Comparison of ENCODE assay signal across 8 cellular contexts in the genomic region with DNA sequence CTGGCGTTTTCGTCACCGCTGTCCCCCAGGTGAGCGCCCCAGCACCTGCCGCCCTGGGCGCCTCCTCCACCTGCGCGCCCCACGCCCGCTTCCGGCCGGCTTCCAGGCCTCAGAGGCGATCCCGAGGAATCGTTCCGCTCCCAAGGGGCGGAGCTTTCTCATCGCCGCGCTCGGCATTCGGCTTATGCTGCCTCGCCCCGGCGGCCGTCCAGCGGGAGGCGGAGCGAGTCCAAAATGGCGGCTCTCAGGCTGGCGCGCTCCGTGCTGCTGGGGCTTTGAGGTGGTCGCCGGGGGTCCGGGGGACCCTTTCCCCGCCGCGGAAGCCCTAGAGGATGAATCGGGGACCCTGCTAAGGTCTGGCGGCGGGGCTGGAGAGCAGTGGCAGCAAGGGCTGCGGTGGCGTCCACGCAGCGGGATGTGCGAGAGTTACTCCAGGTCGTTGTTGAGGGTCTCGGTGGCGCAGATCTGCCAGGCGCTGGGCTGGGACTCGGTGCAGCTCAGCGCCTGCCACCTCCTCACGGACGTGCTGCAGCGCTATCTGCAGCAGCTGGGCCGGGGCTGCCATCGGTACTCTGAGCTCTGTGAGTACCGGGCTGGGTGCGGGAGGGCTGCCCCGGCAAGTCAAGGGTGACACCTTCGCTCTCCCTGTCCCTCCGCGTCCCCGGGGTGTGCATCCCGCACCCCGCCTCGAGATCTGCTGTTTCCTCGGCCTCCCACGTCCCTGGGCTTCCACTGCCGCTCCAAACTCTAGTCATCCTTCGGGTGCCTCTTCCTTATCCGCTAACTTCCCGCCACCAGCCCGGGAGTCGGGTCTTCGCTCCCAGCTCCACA. TPM values are rescaled to one million over a fixed set of nuclear protein-coding genes. Genes with fewer than 3 reads are reported as not detected.
DNase-seq lines count a peak whose midpoint lies in the region; ATAC-seq and TF ChIP-seq lines count a peak whose summit lies in the region.

A gene with protein sequence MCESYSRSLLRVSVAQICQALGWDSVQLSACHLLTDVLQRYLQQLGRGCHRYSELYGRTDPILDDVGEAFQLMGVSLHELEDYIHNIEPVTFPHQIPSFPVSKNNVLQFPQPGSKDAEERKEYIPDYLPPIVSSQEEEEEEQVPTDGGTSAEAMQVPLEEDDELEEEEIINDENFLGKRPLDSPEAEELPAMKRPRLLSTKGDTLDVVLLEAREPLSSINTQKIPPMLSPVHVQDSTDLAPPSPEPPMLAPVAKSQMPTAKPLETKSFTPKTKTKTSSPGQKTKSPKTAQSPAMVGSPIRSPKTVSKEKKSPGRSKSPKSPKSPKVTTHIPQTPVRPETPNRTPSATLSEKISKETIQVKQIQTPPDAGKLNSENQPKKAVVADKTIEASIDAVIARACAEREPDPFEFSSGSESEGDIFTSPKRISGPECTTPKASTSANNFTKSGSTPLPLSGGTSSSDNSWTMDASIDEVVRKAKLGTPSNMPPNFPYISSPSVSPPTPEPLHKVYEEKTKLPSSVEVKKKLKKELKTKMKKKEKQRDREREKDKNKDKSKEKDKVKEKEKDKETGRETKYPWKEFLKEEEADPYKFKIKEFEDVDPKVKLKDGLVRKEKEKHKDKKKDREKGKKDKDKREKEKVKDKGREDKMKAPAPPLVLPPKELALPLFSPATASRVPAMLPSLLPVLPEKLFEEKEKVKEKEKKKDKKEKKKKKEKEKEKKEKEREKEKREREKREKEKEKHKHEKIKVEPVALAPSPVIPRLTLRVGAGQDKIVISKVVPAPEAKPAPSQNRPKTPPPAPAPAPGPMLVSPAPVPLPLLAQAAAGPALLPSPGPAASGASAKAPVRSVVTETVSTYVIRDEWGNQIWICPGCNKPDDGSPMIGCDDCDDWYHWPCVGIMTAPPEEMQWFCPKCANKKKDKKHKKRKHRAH (plus strand): TSS at position 211 of the 831 bp plus-strand sequence. CDS start 205 bp downstream, at position 416.

- peak within 1 kb of the TSS; percentile 41 for H3K14ac ChIP-seq in trophoblast cell (ENCODE audit: low read length)

- peaks cover 0 to 29% (median 6%) of the 10 kb centered on the region in 9 donors for H3K36me3 ChIP-seq in heart left ventricle
- H3K36me3 ChIP-seq in trophoblast cell (ENCODE audit: control insufficient read depth in 1 of 2, insufficient read depth in 2 of 2, low read length in 2 of 2): peaks cover 0 to 2% of the 10 kb centered on the region in 2 experiments
- H3K36me3 ChIP-seq in transverse colon: no peaks in the 10 kb centered on the region

- H3K4ac ChIP-seq in trophoblast cell (ENCODE audit: low read depth, low read length): peak within 1 kb of the TSS; percentile 47

- H3K4me3 ChIP-seq in heart left ventricle: peak within 1 kb of the TSS; percentile 84 to 99 (median 95)
- peak within 1 kb of the TSS; percentile 99 for H3K4me3 ChIP-seq in trophoblast cell (ENCODE audit: low read depth, low read length)
- peak within 1 kb of the TSS; percentile 77 to 98 (median 89) for H3K4me3 ChIP-seq in transverse colon

- H3K4me2 ChIP-seq in trophoblast cell (ENCODE audit: low read length): peak within 1 kb of the TSS; percentile 100

- peak within 1 kb of the TSS; percentile 8 for H2AK5ac ChIP-seq in trophoblast cell (ENCODE audit: low read length)

- peak within 1 kb of the TSS; percentile 65 for H4K91ac ChIP-seq in trophoblast cell (ENCODE audit: low read depth, low read length)

- H3K4me1 Mint-ChIP-seq in activated naive CD8-positive, alpha-beta T cell treated with anti-CD3 and anti-CD28 coated beads, Interleukin-2, amount 50 U/mL, for 24 hours: peaks cover 38% of the 10 kb centered on the region

- H2BK5ac ChIP-seq in trophoblast cell (ENCODE audit: low read depth, low read length, poor library complexity): no peak within 1 kb of the TSS

- no peak within 1 kb of the TSS for H2BK12ac ChIP-seq in trophoblast cell (ENCODE audit: low read length)

- peaks cover 4 to 29% (median 18%) of the 10 kb centered on the region in 12 donors for H3K4me1 ChIP-seq in heart left ventricle
- peaks cover 0 to 5% of the 10 kb centered on the region in 2 experiments for H3K4me1 ChIP-seq in trophoblast cell (ENCODE audit: control insufficient read depth in 1 of 2, insufficient read depth in 2 of 2, low read length in 2 of 2)
- H3K4me1 ChIP-seq in transverse colon: peaks cover 9 to 25% (median 11%) of the 10 kb centered on the region in 4 donors

- in situ Hi-C loops in GM13976 (cut with MboI; ENCODE audit: low sequenced_read_pairs, unreplicated experiment) (no loop called here), transverse colon (cut with MboI; ENCODE audit: low pct_ligation_motif_present in 1 of 4, low pct_unique_long_range_greater_than_20kb in 1 of 4, low sequenced_read_pairs in 3 of 4) (no loop called here)

- WGBS in heart left ventricle, 4 donors: 0 to 1% (median 0%) methylated on average over 38 to 77 of the region's 77 CpGs
- WGBS in trophoblast cell (ENCODE audit: extremely low coverage, insufficient coverage, insufficient read length): no CpG with 5 or more reads among the region's 77 CpGs
- 0 to 1% methylated on average over 2 to 51 of the region's 77 CpGs for WGBS in transverse colon (ENCODE audit: low coverage in 1 of 2), 2 donors

- H4K8ac ChIP-seq in trophoblast cell (ENCODE audit: low read depth, low read length): peak within 1 kb of the TSS; percentile 92

- H3K27me3 Mint-ChIP-seq in activated naive CD8-positive, alpha-beta T cell treated with anti-CD3 and anti-CD28 coated beads, Interleukin-2, amount 50 U/mL, for 24 hours: no peaks in the 10 kb centered on the region

- H3K27me3 ChIP-seq in heart left ventricle: no peaks in the 10 kb centered on the region
- peaks cover 3% of the 10 kb centered on the region for H3K27me3 ChIP-seq in trophoblast cell (ENCODE audit: insufficient read depth, low read length)
- no peaks in the 10 kb centered on the region for H3K27me3 ChIP-seq in transverse colon

- peaks cover 7% of the 10 kb centered on the region for H3K79me2 ChIP-seq in trophoblast cell (ENCODE audit: control insufficient read depth, insufficient read depth, low read length, poor library complexity)

- peak within 1 kb of the TSS; percentile 91 for H3K18ac ChIP-seq in trophoblast cell (ENCODE audit: low read length)

- TF ChIP-seq POLR2A in heart left ventricle (IDR thresholded peaks at IDR 0.05) (peak in 1 of 2 donors; percentile 67), transverse colon (IDR thresholded peaks at IDR 0.05) (peak; percentile 64)

- H3K9ac ChIP-seq in trophoblast cell (ENCODE audit: low read length): peak within 1 kb of the TSS; percentile 92

- H3K79me1 ChIP-seq in trophoblast cell (ENCODE audit: low read length): peaks cover 3% of the 10 kb centered on the region

- no peak for TF ChIP-seq CTCF in GM13976 (IDR thresholded peaks at IDR 0.05; ENCODE audit: borderline replicate concordance, control extremely low read depth, extremely low read depth, insufficient read depth, missing control alignments)
- no peak for TF ChIP-seq CTCF in heart left ventricle (IDR thresholded peaks at IDR 0.05)
- no peak for TF ChIP-seq CTCF in transverse colon (IDR thresholded peaks at IDR 0.05)

- H3K9me3 Mint-ChIP-seq in activated naive CD8-positive, alpha-beta T cell treated with anti-CD3 and anti-CD28 coated beads, Interleukin-2, amount 50 U/mL, for 24 hours: no peaks in the 10 kb centered on the region

- H3K9me3 ChIP-seq in heart left ventricle (no peaks in the 10 kb centered on the region), trophoblast cell (ENCODE audit: insufficient read depth, low read depth, low read length) (no peaks in the 10 kb centered on the region), transverse colon (no peaks in the 10 kb centered on the region)

- peak within 1 kb of the TSS in 10 of 12 donors; percentile 45 to 84 (median 77) for H3K27ac ChIP-seq in heart left ventricle
- no peak within 1 kb of the TSS for H3K27ac ChIP-seq in trophoblast cell (ENCODE audit: low read depth, low read length)
- peak within 1 kb of the TSS; percentile 78 to 83 (median 80) for H3K27ac ChIP-seq in transverse colon

- H3K27ac Mint-ChIP-seq in activated naive CD8-positive, alpha-beta T cell treated with anti-CD3 and anti-CD28 coated beads, Interleukin-2, amount 50 U/mL, for 24 hours: peak within 1 kb of the TSS; percentile 92

- TF ChIP-seq EP300 in transverse colon (IDR thresholded peaks at IDR 0.05; ENCODE audit: low read depth): no peak

- peak within 1 kb of the TSS; percentile 77 for H4K12ac ChIP-seq in trophoblast cell (ENCODE audit: low read depth, low read length)

- peak; percentile 92 for ATAC-seq in HG02642 (IDR thresholded peaks at IDR 0.05; ENCODE audit: poor library complexity, unreplicated experiment)
- peak; percentile 84 for ATAC-seq in activated naive CD8-positive, alpha-beta T cell treated with anti-CD3 and anti-CD28 coated beads, Interleukin-2, amount 50 U/mL, for 24 hours
- ATAC-seq in heart left ventricle: peak; percentile 79 to 93 (median 90)

- intact Hi-C loops in heart left ventricle (cut with DNase I): loop anchor here in 4 of 10 donors (2.0 kb wide), 1 partner anchor 30 kb away; a partner anchor contains a TSS
- intact Hi-C loops in transverse colon (cut with DNase I; ENCODE audit: low total_unique reads): no loop called here

- peak within 1 kb of the TSS; percentile 92 for H2AFZ ChIP-seq in trophoblast cell (ENCODE audit: insufficient read depth, low read length, poor library complexity)

- peak within 1 kb of the TSS; percentile 97 for H3K23ac ChIP-seq in trophoblast cell (ENCODE audit: low read length)

- H2BK120ac ChIP-seq in trophoblast cell (ENCODE audit: insufficient read depth, low read length, poor library complexity): peak within 1 kb of the TSS; percentile 37

- peaks cover 4% of the 10 kb centered on the region for H3K36me3 Mint-ChIP-seq in activated naive CD8-positive, alpha-beta T cell treated with anti-CD3 and anti-CD28 coated beads, Interleukin-2, amount 50 U/mL, for 24 hours (ENCODE audit: low read depth)

- H3K4me3 Mint-ChIP-seq in activated naive CD8-positive, alpha-beta T cell treated with anti-CD3 and anti-CD28 coated beads, Interleukin-2, amount 50 U/mL, for 24 hours: peak within 1 kb of the TSS; percentile 99

- peak; percentile 96 for DNase-seq in GM13976 (ENCODE audit: low spot score)
- DNase-seq in NCI-H1092 treated with DMSO at 0.1 percent for 48 hours (lab: John Stamatoyannopoulos, UW): peak; percentile 86
- peak; percentile 88 for DNase-seq in T follicular helper cell (ENCODE audit: low read depth)
- DNase-seq in activated naive CD8-positive, alpha-beta T cell treated with anti-CD3 and anti-CD28 coated beads, Interleukin-2, amount 50 U/mL, for 24 hours: peak; percentile 93
- DNase-seq in heart left ventricle: peak; percentile 92 to 96 (median 93)
- DNase-seq in trophoblast cell: peak; percentile 92 to 98
- DNase-seq in transverse colon: peak; percentile 94

RNA-seq across cellular contexts. Expression of the gene that starts here (rescaled TPM):
- 10 to 100 TPM in 6 of 9 donors, 1 to 10 TPM in 3; 5.9 to 14.0 (median 12.4) TPM for total RNA-seq in heart left ventricle
- 1 to 10 TPM; 5.7 to 6.8 TPM for polyA plus RNA-seq in heart left ventricle
- 11.5 and 12.3 TPM in 2 replicates for polyA plus RNA-seq in trophoblast cell (2013)
- total RNA-seq in transverse colon: 10 to 100 TPM in 2 of 4 donors, 1 to 10 TPM in 2; 4.8 to 35.6 (median 9.6) TPM
